Comparison of ENCODE assay signal across 26 cellular contexts in the genomic region with DNA sequence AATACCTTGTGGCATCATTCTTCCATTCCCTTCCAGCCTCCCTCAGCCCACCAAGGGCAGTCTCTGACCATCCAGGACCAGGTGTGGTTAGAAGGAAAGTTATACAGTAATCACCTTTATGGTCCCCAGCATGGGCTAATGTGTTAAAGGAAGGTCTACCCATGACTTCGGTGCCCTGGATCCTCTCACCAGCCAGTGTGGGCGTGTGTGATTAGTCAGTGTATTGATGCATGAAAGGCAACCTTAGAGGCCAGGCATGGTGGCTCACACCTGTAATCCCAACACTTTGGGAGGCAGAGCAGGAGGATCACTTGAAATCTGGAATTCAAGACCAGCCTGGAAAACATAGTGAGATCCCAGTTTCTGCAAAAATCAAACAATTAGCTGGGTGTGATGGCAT.
DNase-seq lines count a peak whose midpoint lies in the region; ATAC-seq, FAIRE-seq and TF ChIP-seq lines count a peak whose summit lies in the region.
"Had no signal": no experiment of that assay in that cellular context is flagged by ENCODE, and none has a peak within 500 bp of the region (broad histone marks: within the 10 kb centered on the region; RNA-seq: fewer than 3 reads in every experiment).

No MANE protein-coding gene starts in this region.

- no peak for FAIRE-seq in RCC 7860 (lab: Jason Lieb, UNC)
- FAIRE-seq: GM12892 had no signal

- peak; percentile 32 for DNase-seq in activated CD8-positive, alpha-beta memory T cell treated with anti-CD3 and anti-CD28 coated beads, Interleukin-2, amount 50 U/mL, for 4 hours
- no peak for DNase-seq in activated CD8-positive, alpha-beta memory T cell treated with anti-CD3 and anti-CD28 coated beads, Interleukin-2, amount 10 ng/mL, durations not matched to agents 7 days and 5 days
- no peak for DNase-seq in CD14-positive monocyte (ENCODE audit: low spot score)
- no peak for DNase-seq in T-helper 17 cell
- no peak for DNase-seq in naive thymus-derived CD8-positive, alpha-beta T cell
- no peak for DNase-seq in RCC 7860 (ENCODE audit: low spot score)
- no peak for DNase-seq in NCI-H2171 treated with DMSO at 0.1 percent for 48 hours (lab: John Stamatoyannopoulos, UW)
- DNase-seq: adrenal gland, DMS153, endodermal cell, glutamatergic neuron, H9, NCI-H1092, NCI-H1694, nephron progenitor cell, RPMI8226, SJCRH30, substantia nigra had no signal

- peaks cover 45% of the 10 kb centered on the region for H3K36me3 Mint-ChIP-seq in activated CD8-positive, alpha-beta memory T cell treated with anti-CD3 and anti-CD28 coated beads, Interleukin-2, amount 10 ng/mL, durations not matched to agents 7 days and 5 days
- H3K36me3 Mint-ChIP-seq in CD14-positive monocyte, result peaks cover 56 to 87% of the 10 kb centered on the region in 2 donors
- peaks cover 4% of the 10 kb centered on the region for H3K36me3 Mint-ChIP-seq in T-helper 17 cell (ENCODE audit: low read depth)
- H3K36me3 Mint-ChIP-seq in naive thymus-derived CD8-positive, alpha-beta T cell, result peaks cover 0 to 87% (median 48%) of the 10 kb centered on the region in 3 donors
- H3K36me3 Mint-ChIP-seq: type B pancreatic cell, WTC11 had no signal

- no peak overlapping the region for H3K27ac Mint-ChIP-seq in activated CD8-positive, alpha-beta memory T cell treated with anti-CD3 and anti-CD28 coated beads, Interleukin-2, amount 10 ng/mL, durations not matched to agents 7 days and 5 days
- H3K27ac Mint-ChIP-seq in CD14-positive monocyte, result peak overlapping the region in 5 of 7 donors; percentile 31 to 75 (median 49)
- H3K27ac Mint-ChIP-seq in T-helper 17 cell, result peak overlapping the region; percentile 11
- H3K27ac Mint-ChIP-seq in naive thymus-derived CD8-positive, alpha-beta T cell, result peak overlapping the region in 6 of 10 donors; percentile 17 to 66 (median 50)
- H3K27ac Mint-ChIP-seq: activated T-helper 2 cell treated with anti-CD3 and anti-CD28 coated beads, Interferon-gamma antibody, Interleukin-2, Interleukin-4, amounts not matched to agents 10 μg/mL and 5 μg/mL and 100 μg/mL, durations not matched to agents 14 hours and 24 hours and 36 hours; endodermal cell; H9; nephron progenitor cell; type B pancreatic cell; WTC11 had no signal

- no peak overlapping the region for H3K4me3 Mint-ChIP-seq in activated CD8-positive, alpha-beta memory T cell treated with anti-CD3 and anti-CD28 coated beads, Interleukin-2, amount 10 ng/mL, durations not matched to agents 7 days and 5 days
- H3K4me3 Mint-ChIP-seq in CD14-positive monocyte (no peak overlapping the region), T-helper 17 cell (no peak overlapping the region)
- no peak overlapping the region for H3K4me3 Mint-ChIP-seq in naive thymus-derived CD8-positive, alpha-beta T cell
- H3K4me3 Mint-ChIP-seq: central memory CD8-positive, alpha-beta T cell; endodermal cell; H9; nephron progenitor cell; type B pancreatic cell; WTC11 had no signal

- no peak for ATAC-seq in activated CD8-positive, alpha-beta memory T cell treated with anti-CD3 and anti-CD28 coated beads, Interleukin-2, amount 10 ng/mL, durations not matched to agents 7 days and 5 days
- no peak for ATAC-seq in T-helper 17 cell
- no peak for ATAC-seq in naive thymus-derived CD8-positive, alpha-beta T cell
- ATAC-seq in GM21423 (IDR thresholded peaks at IDR 0.05; ENCODE audit: unreplicated experiment), result no peak
- ATAC-seq: left lobe of liver, WTC11 had no signal

- no peaks in the 10 kb centered on the region for H3K9me3 ChIP-seq in T-helper 17 cell (ENCODE audit: control insufficient read depth, low read length, poor library complexity, severe bottlenecking)
- H3K9me3 ChIP-seq: adrenal gland, BLaER1, SJCRH30 had no signal

- H3K4me1 Mint-ChIP-seq in activated CD8-positive, alpha-beta memory T cell treated with anti-CD3 and anti-CD28 coated beads, Interleukin-2, amount 10 ng/mL, durations not matched to agents 7 days and 5 days, result peaks cover 12% of the 10 kb centered on the region
- peaks cover 51% of the 10 kb centered on the region for H3K4me1 Mint-ChIP-seq in CD14-positive monocyte
- H3K4me1 Mint-ChIP-seq in T-helper 17 cell, result peaks cover 10% of the 10 kb centered on the region
- H3K4me1 Mint-ChIP-seq in naive thymus-derived CD8-positive, alpha-beta T cell, result peaks cover 14 to 46% (median 36%) of the 10 kb centered on the region in 4 donors

- POLR2A ChIA-PET in naive thymus-derived CD8-positive, alpha-beta T cell (lab: Charles Lee), result no interaction called here

- CTCF ChIA-PET in activated CD8-positive, alpha-beta memory T cell treated with anti-CD3 and anti-CD28 coated beads, Interleukin-2, amount 10 ng/mL, durations not matched to agents 7 days and 5 days (lab: Charles Lee), result no interaction called here

- TF ChIP-seq CTCF in CD14-positive monocyte (IDR thresholded peaks at IDR 0.05), result no peak

- no peaks in the 10 kb centered on the region for H3K9me3 Mint-ChIP-seq in activated CD8-positive, alpha-beta memory T cell treated with anti-CD3 and anti-CD28 coated beads, Interleukin-2, amount 10 ng/mL, durations not matched to agents 7 days and 5 days (ENCODE audit: low read depth)
- peaks cover 0 to 1% (median 0%) of the 10 kb centered on the region in 7 donors for H3K9me3 Mint-ChIP-seq in CD14-positive monocyte
- H3K9me3 Mint-ChIP-seq in naive thymus-derived CD8-positive, alpha-beta T cell, result no peaks in the 10 kb centered on the region
- H3K9me3 Mint-ChIP-seq: activated T-helper 2 cell treated with anti-CD3 and anti-CD28 coated beads, Interferon-gamma antibody, Interleukin-2, Interleukin-4, amounts not matched to agents 10 μg/mL and 5 μg/mL and 100 μg/mL, durations not matched to agents 14 hours and 24 hours and 36 hours; central memory CD8-positive, alpha-beta T cell; endodermal cell; H9; nephron progenitor cell; type B pancreatic cell; WTC11 had no signal

- H3K27me3 Mint-ChIP-seq in activated CD8-positive, alpha-beta memory T cell treated with anti-CD3 and anti-CD28 coated beads, Interleukin-2, amount 10 ng/mL, durations not matched to agents 7 days and 5 days, result no peaks in the 10 kb centered on the region
- H3K27me3 Mint-ChIP-seq in CD14-positive monocyte (ENCODE audit: low read depth in 3 of 3) (no peaks in the 10 kb centered on the region), T-helper 17 cell (no peaks in the 10 kb centered on the region)
- H3K27me3 Mint-ChIP-seq in naive thymus-derived CD8-positive, alpha-beta T cell, result no peaks in the 10 kb centered on the region
- H3K27me3 Mint-ChIP-seq: central memory CD8-positive, alpha-beta T cell; type B pancreatic cell had no signal

- intact Hi-C loops in CD14-positive monocyte (cut with micrococcal nuclease), result no loop called here
